ENCODE assay signal across 21 cellular contexts in the genomic region with DNA sequence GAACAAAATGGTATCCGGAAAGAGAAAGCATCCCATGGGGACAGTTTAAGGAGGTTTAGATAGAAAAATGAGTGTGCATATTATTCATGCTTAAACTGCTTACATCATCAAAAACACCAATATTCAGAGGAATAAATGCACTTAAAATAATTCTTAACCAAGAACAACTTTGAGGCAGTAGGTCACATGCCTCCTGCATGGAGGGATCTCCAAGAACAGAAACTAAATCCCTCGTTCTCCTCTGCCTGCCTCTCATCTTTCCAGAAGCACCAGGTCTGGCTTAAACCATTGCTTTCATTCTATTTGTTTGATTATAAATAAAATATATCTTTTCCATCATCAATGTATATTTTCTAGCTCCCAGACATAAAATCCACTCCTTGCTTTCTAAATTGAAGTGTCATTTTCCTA.
"Had no signal": no experiment of that assay in that cellular context is flagged by ENCODE, and none has a peak within 500 bp of the region (broad histone marks: within the 10 kb centered on the region; RNA-seq: fewer than 3 reads in every experiment).

No MANE protein-coding gene starts in this region.

- H2AFZ ChIP-seq: hepatocyte, parathyroid adenoma had no signal

- H3K79me2 ChIP-seq: hepatocyte, parathyroid adenoma had no signal

- DNase-seq: effector memory CD8-positive, alpha-beta T cell; esophagus squamous epithelium; foreskin fibroblast; kidney glomerular epithelial cell; mammary epithelial cell; naive thymus-derived CD4-positive, alpha-beta T cell; nephron progenitor cell; spleen; stimulated activated CD4-positive, alpha-beta T cell treated with anti-CD3 and anti-CD28 coated beads, Interleukin-15, amount 100 ng/mL, for 24 hours; stimulated activated CD4-positive, alpha-beta T cell treated with anti-CD3 and anti-CD28 coated beads, Interleukin-1b, Interleukin-23, amount 100 ng/mL, for 48 hours; stimulated activated CD4-positive, alpha-beta T cell treated with anti-CD3 and anti-CD28 coated beads, Interleukin-4, amount 100 ng/mL, for 24 hours; transverse colon had no signal

- H3K27me3 ChIP-seq: hepatocyte, transverse colon had no signal

- FAIRE-seq: islet of Langerhans had no signal

- H3K27ac ChIP-seq: esophagus squamous epithelium, hepatocyte, parathyroid adenoma, prostate gland, spleen, thoracic aorta, transverse colon had no signal

- H3K9me3 Mint-ChIP-seq: effector memory CD8-positive, alpha-beta T cell; naive thymus-derived CD4-positive, alpha-beta T cell; nephron progenitor cell; stimulated activated memory B cell treated with anti-CD40 and anti-IgM and Interleukin-4, amounts not matched to agents 10 μg/mL and 1 μg/mL and 100 μg/mL, for 72 hours; stimulated activated naive CD8-positive, alpha-beta T cell treated with anti-CD3 and anti-CD28 coated beads, Interleukin-15, Interleukin-2, amounts not matched to agents 100 ng/mL and 50 ng/mL, for 24 hours had no signal

- H3K36me3 ChIP-seq: esophagus squamous epithelium, prostate gland, spleen, thoracic aorta, transverse colon had no signal

- H3K4me3 ChIP-seq: esophagus squamous epithelium, hepatocyte, prostate gland, spleen, thoracic aorta, transverse colon had no signal

- H3K36me3 Mint-ChIP-seq: naive thymus-derived CD4-positive, alpha-beta T cell; stimulated activated memory B cell treated with anti-CD40 and anti-IgM and Interleukin-4, amounts not matched to agents 10 μg/mL and 1 μg/mL and 100 μg/mL, for 72 hours had no signal

- H3K4me2 ChIP-seq: hepatocyte had no signal

- H3K27ac Mint-ChIP-seq: effector memory CD8-positive, alpha-beta T cell; naive thymus-derived CD4-positive, alpha-beta T cell; nephron progenitor cell; stimulated activated memory B cell treated with anti-CD40 and anti-IgM and Interleukin-4, amounts not matched to agents 10 μg/mL and 1 μg/mL and 100 μg/mL, for 72 hours; stimulated activated naive CD8-positive, alpha-beta T cell treated with anti-CD3 and anti-CD28 coated beads, Interleukin-15, Interleukin-2, amounts not matched to agents 100 ng/mL and 50 ng/mL, for 24 hours had no signal

- ATAC-seq: effector memory CD8-positive, alpha-beta T cell; left lobe of liver; naive thymus-derived CD4-positive, alpha-beta T cell; sciatic nerve; stimulated activated memory B cell treated with anti-CD40 and anti-IgM and Interleukin-4, amounts not matched to agents 10 μg/mL and 1 μg/mL and 100 μg/mL, for 72 hours had no signal

- H3K9me3 ChIP-seq: esophagus squamous epithelium, prostate gland, spleen, thoracic aorta, transverse colon had no signal

- H3K4me3 Mint-ChIP-seq: effector memory CD8-positive, alpha-beta T cell; naive thymus-derived CD4-positive, alpha-beta T cell; nephron progenitor cell; stimulated activated memory B cell treated with anti-CD40 and anti-IgM and Interleukin-4, amounts not matched to agents 10 μg/mL and 1 μg/mL and 100 μg/mL, for 72 hours; stimulated activated naive CD8-positive, alpha-beta T cell treated with anti-CD3 and anti-CD28 coated beads, Interleukin-15, Interleukin-2, amounts not matched to agents 100 ng/mL and 50 ng/mL, for 24 hours had no signal

- H3K4me1 ChIP-seq: esophagus squamous epithelium, parathyroid adenoma, prostate gland, transverse colon had no signal

- H3K4me1 Mint-ChIP-seq: naive thymus-derived CD4-positive, alpha-beta T cell; stimulated activated memory B cell treated with anti-CD40 and anti-IgM and Interleukin-4, amounts not matched to agents 10 μg/mL and 1 μg/mL and 100 μg/mL, for 72 hours had no signal
